In genomic region chr11:12075291-12075690, GRCh38 we compare ENCODE assay signal across 19 cellular contexts. TPM values are rescaled to one million over a fixed set of nuclear protein-coding genes. Genes with fewer than 3 reads are reported as not detected.
DNase-seq lines count a peak whose midpoint lies in the region; ATAC-seq and TF ChIP-seq lines count a peak whose summit lies in the region.
"Had no signal": no experiment of that assay in that cellular context is flagged by ENCODE, and none has a peak within 500 bp of the region (broad histone marks: within the 10 kb centered on the region; RNA-seq: fewer than 3 reads in every experiment).

No MANE protein-coding gene starts in this region.

- no peak overlapping the region for H3K4me3 Mint-ChIP-seq in Calu3 (ENCODE audit: low read depth, unreplicated experiment)

- H3K9me3 ChIP-seq in SK-N-SH (no peaks in the 10 kb centered on the region), psoas muscle (no peaks in the 10 kb centered on the region), vagina (no peaks in the 10 kb centered on the region)
- H3K9me3 ChIP-seq: BLaER1, right lobe of liver, thyroid gland had no signal

- no peak overlapping the region for H2AFZ ChIP-seq in SK-N-SH (ENCODE audit: low read depth)

- TF ChIP-seq CTCF in SK-N-SH (IDR thresholded peaks at IDR 0.05) = no peak
- TF ChIP-seq CTCF in foreskin keratinocyte (conservative IDR thresholded peaks at IDR 0.05) = no peak
- TF ChIP-seq CTCF in psoas muscle (IDR thresholded peaks at IDR 0.05) = no peak
- no peak for TF ChIP-seq CTCF in vagina (IDR thresholded peaks at IDR 0.05)
- no peak for TF ChIP-seq CTCF in Calu3 (IDR thresholded peaks at IDR 0.05; ENCODE audit: unreplicated experiment)

- no peak overlapping the region for H3K27ac Mint-ChIP-seq in Calu3 (ENCODE audit: unreplicated experiment)

- intact Hi-C loops in psoas muscle (cut with DNase I) (no loop called here), vagina (cut with DNase I) (no loop called here), Calu3 (cut with micrococcal nuclease; ENCODE audit: unreplicated experiment) (no loop called here)

- peaks cover 10% of the 10 kb centered on the region; the same call in 1 of the 2 replicates for H3K79me2 ChIP-seq in SK-N-SH (ENCODE audit: insufficient read depth)

- H3K4me1 Mint-ChIP-seq in Calu3 (ENCODE audit: low read depth, unreplicated experiment) = peaks cover 29% of the 10 kb centered on the region

- no peak for TF ChIP-seq POLR2A in vagina (IDR thresholded peaks at IDR 0.05)

- H3K36me3 ChIP-seq in SK-N-SH (replicated peaks in 1 of 2; ENCODE audit: control insufficient read depth in 1 of 2, insufficient read depth in 2 of 2, low read length in 1 of 2) = no peaks in the 10 kb centered on the region
- H3K36me3 ChIP-seq in psoas muscle (ENCODE audit: insufficient read depth in 1 of 2, low read depth in 1 of 2) = no peaks in the 10 kb centered on the region
- no peaks in the 10 kb centered on the region for H3K36me3 ChIP-seq in vagina
- H3K36me3 ChIP-seq: BLaER1, right lobe of liver, thyroid gland had no signal

- CTCF ChIA-PET in SK-N-SH (lab: Yijun Ruan, JAX) = no interaction called here
- CTCF ChIA-PET in Calu3 (lab: Charles Lee) = no interaction called here

- H3K36me3 Mint-ChIP-seq in Calu3 (ENCODE audit: insufficient read depth, unreplicated experiment) = no peaks in the 10 kb centered on the region

- H3K9me2 ChIP-seq in SK-N-SH = no peaks in the 10 kb centered on the region

- BruUV-seq in Calu3 (replicated peaks; lab: Mats Ljungman, UMichigan) = no TSS peak

- no peaks in the 10 kb centered on the region for H3K27me3 Mint-ChIP-seq in Calu3 (ENCODE audit: unreplicated experiment)

- TF ChIP-seq EP300 in SK-N-SH (IDR thresholded peaks at IDR 0.05; ENCODE audit: borderline replicate concordance in 1 of 2, low read depth in 1 of 2, low read length in 1 of 2) = no peak

- H3K4me3 ChIP-seq in SK-N-SH (ENCODE audit: low read depth in 2 of 2, low read length in 1 of 2) (no peak overlapping the region), psoas muscle (no peak overlapping the region), vagina (no peak overlapping the region)
- H3K4me3 ChIP-seq: BLaER1, right lobe of liver, thyroid gland had no signal

- peak overlapping the region; percentile 61 for H3K4me2 ChIP-seq in SK-N-SH
- H3K4me2 ChIP-seq: BLaER1 had no signal

- no peak for TF ChIP-seq RAD21 in SK-N-SH (IDR thresholded peaks at IDR 0.05; ENCODE audit: low read length)

- POLR2A ChIA-PET in SK-N-SH (lab: Yijun Ruan, JAX) = no interaction called here

- ATAC-seq in SK-N-SH treated with all-trans-retinoic acid at 6 μM for 48 hours (no peak), foreskin keratinocyte (no peak), psoas muscle (no peak)
- ATAC-seq: right lobe of liver had no signal

- H3K27me3 ChIP-seq in SK-N-SH (ENCODE audit: insufficient read depth) (no peaks in the 10 kb centered on the region), foreskin keratinocyte (no peaks in the 10 kb centered on the region), psoas muscle (ENCODE audit: insufficient read depth in 3 of 3, low read length in 2 of 3) (no peaks in the 10 kb centered on the region), vagina (no peaks in the 10 kb centered on the region)
- H3K27me3 ChIP-seq: BLaER1, right lobe of liver, thyroid gland had no signal

- peak overlapping the region in 1 of 2 experiments; percentile 100; a peak in 2 of 4 replicates for H3K27ac ChIP-seq in SK-N-SH (ENCODE audit: low read depth in 2 of 2, low read length in 1 of 2)
- H3K27ac ChIP-seq in foreskin keratinocyte = peak overlapping the region; percentile 99
- H3K27ac ChIP-seq in psoas muscle = peak overlapping the region; percentile 74
- peak overlapping the region; percentile 49 for H3K27ac ChIP-seq in vagina
- H3K27ac ChIP-seq: 22Rv1, BLaER1, right lobe of liver had no signal

- H4K20me1 ChIP-seq in SK-N-SH (ENCODE audit: insufficient read depth) = no peaks in the 10 kb centered on the region
- H4K20me1 ChIP-seq: BLaER1 had no signal

- 95% methylated on average over 3 of the region's 3 CpGs for WGBS in SK-N-SH (ENCODE audit: low lambda C conversion rate)
- WGBS in psoas muscle, 3 donors = 83 to 88% (median 85%) methylated on average over 3 of the region's 3 CpGs

- H3K9me3 Mint-ChIP-seq in Calu3 (ENCODE audit: low read depth, unreplicated experiment) = no peaks in the 10 kb centered on the region

- peaks cover 0 to 22% of the 10 kb centered on the region in 2 experiments; a peak in 2 of 4 replicates for H3K4me1 ChIP-seq in SK-N-SH (ENCODE audit: control insufficient read depth in 1 of 2, insufficient read depth in 2 of 2, low read depth in 1 of 2, low read length in 1 of 2)
- H3K4me1 ChIP-seq in foreskin keratinocyte = peaks cover 43% of the 10 kb centered on the region
- peaks cover 29% of the 10 kb centered on the region for H3K4me1 ChIP-seq in psoas muscle
- H3K4me1 ChIP-seq in vagina = peaks cover 13% of the 10 kb centered on the region

- DNase-seq in SK-N-SH (no peak), foreskin keratinocyte (no peak), psoas muscle (no peak), vagina (ENCODE audit: extremely low spot score in 2 of 2) (no peak), activated gamma-delta T cell (lab: John Stamatoyannopoulos, UW) (no peak), Calu3 (no peak)
- DNase-seq in activated naive CD4-positive, alpha-beta T cell (lab: John Stamatoyannopoulos, UW) = no peak
- DNase-seq: activated effector memory CD4-positive, alpha-beta T cell treated with anti-CD3 and anti-CD28 coated beads, Interleukin-2, amount 50 U/mL, for 16 hours; erythroblast; KBM-7; NCI-H2081 treated with DMSO at 0.1 percent for 48 hours; NCI-H526 treated with DMSO at 0.1 percent for 48 hours; stimulated activated CD4-positive, alpha-beta T cell treated with anti-CD3 and anti-CD28 coated beads, Interleukin-4, amount 100 ng/mL, for 1 hour; T1000; thyroid gland had no signal

- H3F3A ChIP-seq in SK-N-SH (replicated peaks; ENCODE audit: insufficient read depth) = peaks cover 52% of the 10 kb centered on the region

- H3K9ac ChIP-seq in SK-N-SH = peak overlapping the region; percentile 94
- H3K9ac ChIP-seq: BLaER1 had no signal

TF ChIP-seq in SK-N-SH, 30 proteins besides CTCF, POLR2A, EP300 and RAD21 (continues in another document):
- no peak for TF ChIP-seq IRF3 (IDR thresholded peaks at IDR 0.05; ENCODE audit: low read depth, low read length)
- no peak for TF ChIP-seq CHD2 (IDR thresholded peaks at IDR 0.05; ENCODE audit: low read length, partially characterized antibody)

TF ChIP-seq in SK-N-SH treated with all-trans-retinoic acid at 6 μM for 48 hours, 23 proteins besides CTCF, POLR2A, EP300 and RAD21:
- TF ChIP-seq ARNTL (CRISPR knock-in tag; IDR thresholded peaks at IDR 0.05; ENCODE audit: borderline replicate concordance, low read depth) = no peak
- TF ChIP-seq SNAI2 (CRISPR knock-in tag; IDR thresholded peaks at IDR 0.05) = no peak
- TF ChIP-seq PATZ1 (CRISPR knock-in tag; IDR thresholded peaks at IDR 0.05; ENCODE audit: borderline replicate concordance) = no peak
- TF ChIP-seq CSRNP3 (CRISPR knock-in tag; IDR thresholded peaks at IDR 0.05) = no peak
- no peak for TF ChIP-seq POU6F1 (CRISPR knock-in tag; IDR thresholded peaks at IDR 0.05; ENCODE audit: borderline replicate concordance, low read depth)

RNA-seq across cellular contexts. Expression of gene MICAL2, which starts 35.1 kb away (rescaled TPM):
- 54.6 and 67.9 TPM in 2 replicates for polyA plus RNA-seq in SK-N-SH (2012; rRNA removed)
- 38.0 and 41.1 TPM in 2 replicates for polyA plus RNA-seq in SK-N-SH (2012; cell fraction: cytosol; rRNA removed)
- polyA plus RNA-seq in SK-N-SH (2012; cell fraction: nucleus; rRNA removed) = 76.3 and 84.6 TPM in 2 replicates
- 185 and 192 TPM in 2 replicates for total RNA-seq in foreskin keratinocyte
- 40.2 and 42.9 TPM in 2 replicates for polyA plus RNA-seq in foreskin keratinocyte
- total RNA-seq in psoas muscle = 10 to 100 TPM; 14.0 to 45.7 (median 29.0) TPM
- 10 to 100 TPM in 2 of 3 donors, 1 to 10 TPM in 1; 6.8 to 15.0 (median 11.7) TPM for polyA plus RNA-seq in psoas muscle
- total RNA-seq in vagina = 41.7 TPM
- 191 and 202 TPM in 2 replicates for total RNA-seq in Calu3 (2022)
